Comparison of ENCODE assay signal across 21 cellular contexts in the genomic region with DNA sequence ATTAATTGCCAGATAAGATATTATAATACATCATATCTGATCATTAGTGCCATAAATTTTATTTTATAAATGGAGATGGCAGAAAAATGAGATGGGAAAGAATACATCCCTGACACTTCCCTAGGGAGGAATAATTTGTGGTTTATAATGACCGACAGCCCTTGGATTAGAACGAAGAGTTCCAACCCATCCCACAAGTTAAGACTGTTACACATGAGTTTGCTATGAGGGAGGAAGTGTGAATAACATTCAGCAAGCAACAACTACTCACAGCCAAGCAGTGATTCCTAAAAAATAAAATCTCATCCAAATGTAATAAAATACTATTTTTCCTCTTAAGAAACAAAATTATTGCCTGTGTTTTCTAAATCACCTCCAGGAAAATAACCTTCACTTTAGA.
A peak's percentile ranks its signal among the peaks of the same experiment; 100 is the strongest.
DNase-seq lines count a peak whose midpoint lies in the region; ATAC-seq and TF ChIP-seq lines count a peak whose summit lies in the region.
"Had no signal": no experiment of that assay in that cellular context is flagged by ENCODE, and none has a peak within 500 bp of the region (broad histone marks: within the 10 kb centered on the region; RNA-seq: fewer than 3 reads in every experiment).

No MANE protein-coding gene starts in this region.

- TF ChIP-seq CTCF in fibroblast of villous mesenchyme (IDR thresholded peaks at IDR 0.05; ENCODE audit: insufficient read depth, low read depth, low read length) (no peak), natural killer cell (IDR thresholded peaks at IDR 0.05) (no peak)

- no peaks in the 10 kb centered on the region for H3K27me3 Mint-ChIP-seq in natural killer cell (ENCODE audit: low read depth in 2 of 2)
- H3K27me3 Mint-ChIP-seq: effector memory CD8-positive, alpha-beta T cell; T-helper 17 cell had no signal

- no peak overlapping the region for H3K4me3 ChIP-seq in fibroblast of villous mesenchyme (ENCODE audit: low read depth, low read length)
- H3K4me3 ChIP-seq: gastrocnemius medialis, neural progenitor cell had no signal

- DNase-seq in GM04504 (ENCODE audit: low read depth) (peak; percentile 24), astrocyte of the hippocampus (ENCODE audit: low read depth, low spot score) (peak; percentile 43), fibroblast of villous mesenchyme (ENCODE audit: low read depth) (peak; percentile 36), stromal cell of bone marrow (ENCODE audit: low read depth) (peak; percentile 47), SK-N-DZ (ENCODE audit: low spot score) (no peak), natural killer cell (no peak)
- DNase-seq: activated CD4-positive, alpha-beta T cell treated with anti-CD3 and anti-CD28 coated beads, Interleukin-2, amount 50 U/mL, for 1 hour; activated gamma-delta T cell treated with Interleukin-2 at 50 U/mL for 16 hours; amygdala; Caco-2; effector memory CD8-positive, alpha-beta T cell; gastrocnemius medialis; H9; left cardiac atrium; NCI-H1436 treated with DMSO at 0.1 percent for 48 hours; NCI-H82; SIG-M5; T-helper 17 cell had no signal

- ATAC-seq in GM21528 (IDR thresholded peaks at IDR 0.05; ENCODE audit: low FRiP score, unreplicated experiment) (no peak), natural killer cell (no peak)
- ATAC-seq: effector memory CD8-positive, alpha-beta T cell; gastrocnemius medialis; HepG2; T-helper 17 cell had no signal

- H3K4me1 Mint-ChIP-seq in natural killer cell = no peaks in the 10 kb centered on the region
- H3K4me1 Mint-ChIP-seq: T-helper 17 cell had no signal

- no peak overlapping the region for H3K4me3 Mint-ChIP-seq in natural killer cell
- H3K4me3 Mint-ChIP-seq: effector memory CD8-positive, alpha-beta T cell; H9; neural progenitor cell; T-helper 17 cell had no signal

- no peaks in the 10 kb centered on the region for H3K9me3 Mint-ChIP-seq in natural killer cell
- H3K9me3 Mint-ChIP-seq: effector memory CD8-positive, alpha-beta T cell; H9; neural progenitor cell had no signal

- no peaks in the 10 kb centered on the region for H3K36me3 Mint-ChIP-seq in natural killer cell

- H3K27ac Mint-ChIP-seq in natural killer cell = no peak overlapping the region
- H3K27ac Mint-ChIP-seq: neural progenitor cell, T-helper 17 cell had no signal

- intact Hi-C loops in natural killer cell (cut with micrococcal nuclease) = no loop called here

Comparison
In these comparisons a context has a peak if more than half of its experiments do, and no peak if none do; other contexts are left out.
1. DNase-seq: peak in GM04504 (single experiment), astrocyte of the hippocampus (single experiment), fibroblast of villous mesenchyme (single experiment) and stromal cell of bone marrow (single experiment); none in SK-N-DZ (single experiment) and natural killer cell (single experiment).